ENCODE assay signal across 2 cellular contexts in genomic region chr17:60327870-60328362, GRCh38.
TF ChIP-seq lines count a peak whose summit lies in the region.

No MANE protein-coding gene starts in this region.

TF ChIP-seq in HCT116, 20 proteins besides CTCF, POLR2A, EP300 and RAD21:
- TF ChIP-seq SP1 (IDR thresholded peaks at IDR 0.05; ENCODE audit: low read depth) (no peak), ELF1 (IDR thresholded peaks at IDR 0.05; ENCODE audit: borderline replicate concordance, low read depth) (no peak), TCF7L2 (IDR thresholded peaks at IDR 0.05; ENCODE audit: borderline replicate concordance, extremely low read depth, insufficient read depth, insufficient read length) (no peak), ZBTB33 (IDR thresholded peaks at IDR 0.05; ENCODE audit: extremely low read depth, insufficient replicate concordance, low read length) (no peak), CBX3 (IDR thresholded peaks at IDR 0.05; ENCODE audit: low read depth) (no peak)
TF ChIP-seq in HCT116: peak in this region for 0.

TF ChIP-seq in WTC11, 78 proteins besides CTCF, POLR2A, EP300 and RAD21:
- no peak for TF ChIP-seq ZSCAN18 (CRISPR knock-in tag; IDR thresholded peaks at IDR 0.05)
- TF ChIP-seq STAT6 (CRISPR knock-in tag; conservative IDR thresholded peaks at IDR 0.05; ENCODE audit: low read depth): no peak
- TF ChIP-seq FOXK1 (CRISPR knock-in tag; IDR thresholded peaks at IDR 0.05): no peak
- TF ChIP-seq ARID4B (CRISPR knock-in tag; IDR thresholded peaks at IDR 0.05; ENCODE audit: borderline replicate concordance): no peak
- TF ChIP-seq ZNF138 (CRISPR knock-in tag; conservative IDR thresholded peaks at IDR 0.05): 0 out of 2 replicates have a peak, but pooled peaks have one; percentile 10
- TF ChIP-seq E2F5 (CRISPR knock-in tag; IDR thresholded peaks at IDR 0.05): 0 out of 2 replicates have a peak, but pooled peaks have one; percentile 10
- TF ChIP-seq JUN (CRISPR knock-in tag; IDR thresholded peaks at IDR 0.05): no peak
- TF ChIP-seq USF2 (CRISPR knock-in tag; IDR thresholded peaks at IDR 0.05): no peak
- no peak for TF ChIP-seq EMX1 (CRISPR knock-in tag; IDR thresholded peaks at IDR 0.05)
- no peak for TF ChIP-seq MLX (CRISPR knock-in tag; IDR thresholded peaks at IDR 0.05)
- TF ChIP-seq FOXJ3 (CRISPR knock-in tag; IDR thresholded peaks at IDR 0.05; ENCODE audit: borderline replicate concordance): no peak
